ENCODE assay signal across 1 cellular context in the genomic region with DNA sequence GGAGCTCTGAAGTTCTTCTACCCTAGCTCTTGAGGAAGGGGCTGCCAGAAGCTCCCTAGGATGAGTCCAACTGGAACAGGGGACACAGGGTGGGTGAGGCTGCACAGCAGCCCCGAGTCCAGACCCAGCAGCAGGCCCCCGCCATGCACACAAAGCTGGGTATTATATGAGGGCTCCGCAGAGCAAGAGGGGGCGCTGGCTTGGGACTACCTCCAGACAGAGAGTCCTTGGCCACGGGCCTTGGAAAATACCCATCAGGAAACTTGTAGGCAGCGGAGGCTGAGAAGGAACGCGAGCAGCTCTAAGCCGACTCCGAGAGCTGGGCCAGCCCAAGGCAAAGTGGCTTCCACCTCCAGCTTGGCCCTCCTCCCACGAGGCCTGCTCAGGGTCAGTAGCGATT.
A peak's percentile ranks its signal among the peaks of the same experiment; 100 is the strongest.
TF ChIP-seq lines count a peak whose summit lies in the region.

No MANE protein-coding gene starts in this region.

TF ChIP-seq in K562, 482 proteins besides CTCF, POLR2A, EP300 and RAD21:
- TF ChIP-seq RBFOX2 (IDR thresholded peaks at IDR 0.05; ENCODE audit: low read depth, low read length) (peak; percentile 24; the same call in 1 of the 2 replicates), ZNF644 (tag; IDR thresholded peaks at IDR 0.05; ENCODE audit: low read depth) (no peak), POLR2G (IDR thresholded peaks at IDR 0.05; ENCODE audit: low read depth, low read length) (peak; percentile 14; the same call in 1 of the 2 replicates), ARID2 (IDR thresholded peaks at IDR 0.05) (no peak), KDM4B (IDR thresholded peaks at IDR 0.05; ENCODE audit: borderline replicate concordance in 2 of 2, low read depth in 1 of 2) (no peak)
- TF ChIP-seq, protein P1, sequence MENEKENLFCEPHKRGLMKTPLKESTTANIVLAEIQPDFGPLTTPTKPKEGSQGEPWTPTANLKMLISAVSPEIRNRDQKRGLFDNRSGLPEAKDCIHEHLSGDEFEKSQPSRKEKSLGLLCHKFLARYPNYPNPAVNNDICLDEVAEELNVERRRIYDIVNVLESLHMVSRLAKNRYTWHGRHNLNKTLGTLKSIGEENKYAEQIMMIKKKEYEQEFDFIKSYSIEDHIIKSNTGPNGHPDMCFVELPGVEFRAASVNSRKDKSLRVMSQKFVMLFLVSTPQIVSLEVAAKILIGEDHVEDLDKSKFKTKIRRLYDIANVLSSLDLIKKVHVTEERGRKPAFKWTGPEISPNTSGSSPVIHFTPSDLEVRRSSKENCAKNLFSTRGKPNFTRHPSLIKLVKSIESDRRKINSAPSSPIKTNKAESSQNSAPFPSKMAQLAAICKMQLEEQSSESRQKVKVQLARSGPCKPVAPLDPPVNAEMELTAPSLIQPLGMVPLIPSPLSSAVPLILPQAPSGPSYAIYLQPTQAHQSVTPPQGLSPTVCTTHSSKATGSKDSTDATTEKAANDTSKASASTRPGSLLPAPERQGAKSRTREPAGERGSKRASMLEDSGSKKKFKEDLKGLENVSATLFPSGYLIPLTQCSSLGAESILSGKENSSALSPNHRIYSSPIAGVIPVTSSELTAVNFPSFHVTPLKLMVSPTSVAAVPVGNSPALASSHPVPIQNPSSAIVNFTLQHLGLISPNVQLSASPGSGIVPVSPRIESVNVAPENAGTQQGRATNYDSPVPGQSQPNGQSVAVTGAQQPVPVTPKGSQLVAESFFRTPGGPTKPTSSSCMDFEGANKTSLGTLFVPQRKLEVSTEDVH (IDR thresholded peaks at IDR 0.05; ENCODE audit: low read depth, partially characterized antibody), result no peak
